In genomic region chr20:50774515-50774914, GRCh38 we compare ENCODE assay signal across 16 cellular contexts. TPM values are rescaled to one million over a fixed set of nuclear protein-coding genes. Genes with fewer than 3 reads are reported as not detected.
DNase-seq lines count a peak whose midpoint lies in the region; ATAC-seq and TF ChIP-seq lines count a peak whose summit lies in the region.
"Had no signal": no experiment of that assay in that cellular context is flagged by ENCODE, and none has a peak within 500 bp of the region (broad histone marks: within the 10 kb centered on the region; RNA-seq: fewer than 3 reads in every experiment).

No MANE protein-coding gene starts in this region.

- intact Hi-C loops in prostate gland (cut with DNase I), result no loop called here
- intact Hi-C loops in OCI-LY7 (cut with micrococcal nuclease; ENCODE audit: unreplicated experiment), result no loop called here

- H3K27ac ChIP-seq in RWPE2 (ENCODE audit: poor library complexity, severe bottlenecking) (no peak overlapping the region), neural progenitor cell (no peak overlapping the region), prostate gland (no peak overlapping the region), OCI-LY7 (ENCODE audit: low read depth, low read length, poor library complexity, severe bottlenecking) (no peak overlapping the region)
- H3K27ac ChIP-seq: GM23248 had no signal

- no peaks in the 10 kb centered on the region for H3K36me3 ChIP-seq in RWPE2 (ENCODE audit: low read depth)
- H3K36me3 ChIP-seq in neural progenitor cell, result no peaks in the 10 kb centered on the region
- H3K36me3 ChIP-seq in prostate gland, result no peaks in the 10 kb centered on the region
- H3K36me3 ChIP-seq in OCI-LY7 (ENCODE audit: insufficient read depth, low read length), result no peaks in the 10 kb centered on the region

- CTCF ChIA-PET in OCI-LY7 (lab: Charles Lee; ENCODE audit: unreplicated experiment), result no interaction called here

- H3K4me1 ChIP-seq in RWPE2 (ENCODE audit: insufficient read depth, poor library complexity, severe bottlenecking), result no peaks in the 10 kb centered on the region
- peaks cover 5% of the 10 kb centered on the region for H3K4me1 ChIP-seq in neural progenitor cell
- no peaks in the 10 kb centered on the region for H3K4me1 ChIP-seq in prostate gland (replicated peaks)
- no peaks in the 10 kb centered on the region for H3K4me1 ChIP-seq in OCI-LY7 (ENCODE audit: insufficient read depth, low read length, poor library complexity, severe bottlenecking)

- TF ChIP-seq CTCF in RWPE2 (IDR thresholded peaks at IDR 0.05; ENCODE audit: poor library complexity, severe bottlenecking) (no peak), neural progenitor cell (IDR thresholded peaks at IDR 0.05) (no peak), subcutaneous adipose tissue (IDR thresholded peaks at IDR 0.05; ENCODE audit: low read depth) (peak; percentile 62), prostate gland (IDR thresholded peaks at IDR 0.05) (no peak), OCI-LY7 (conservative IDR thresholded peaks at IDR 0.05; ENCODE audit: low read length) (no peak)

- H3K4me2 ChIP-seq in neural progenitor cell (no peak overlapping the region), OCI-LY7 (ENCODE audit: low read length) (no peak overlapping the region)
- H3K4me2 ChIP-seq: A549 had no signal

- no peaks in the 10 kb centered on the region for H3K9me2 ChIP-seq in OCI-LY7 (ENCODE audit: insufficient read depth, low read length)

- DNase-seq in RWPE2 (ENCODE audit: low spot score) (peak; percentile 35), ecto neural progenitor cell (ENCODE audit: low spot score) (peak; percentile 7), neural progenitor cell (ENCODE audit: low spot score) (no peak), prostate gland (ENCODE audit: low spot score) (no peak), OCI-LY7 (ENCODE audit: low spot score) (no peak)
- DNase-seq: CD8-positive, alpha-beta T cell; COR-L47; DMS153; DND-41; GDM1; GM23248 had no signal

- H3K27me3 ChIP-seq in RWPE2 (ENCODE audit: insufficient read depth, poor library complexity, severe bottlenecking) (no peaks in the 10 kb centered on the region), neural progenitor cell (no peaks in the 10 kb centered on the region), prostate gland (replicated peaks; ENCODE audit: insufficient read depth) (no peaks in the 10 kb centered on the region)

- H3K4me1 Mint-ChIP-seq in neural progenitor cell, result peaks cover 8% of the 10 kb centered on the region
- H3K4me1 Mint-ChIP-seq: CD14-positive monocyte had no signal

- H3K9me3 Mint-ChIP-seq in neural progenitor cell, result no peaks in the 10 kb centered on the region
- H3K9me3 Mint-ChIP-seq: CD14-positive monocyte; CD8-positive, alpha-beta T cell had no signal

- no peak for TF ChIP-seq POLR2A in prostate gland (IDR thresholded peaks at IDR 0.05)

- POLR2A ChIA-PET in OCI-LY7 (lab: Charles Lee), result interaction anchor here (0.7 kb wide), 2 partner anchors 114 to 948 kb away, joined by 4 to 6 read pairs; no protein-coding TSS in a partner anchor

- H4K20me1 ChIP-seq in neural progenitor cell (ENCODE audit: low read depth) (no peaks in the 10 kb centered on the region), OCI-LY7 (ENCODE audit: insufficient read depth, low read length) (no peaks in the 10 kb centered on the region)

- peak overlapping the region; percentile 29 for H3K27ac Mint-ChIP-seq in neural progenitor cell
- H3K27ac Mint-ChIP-seq: CD14-positive monocyte; CD8-positive, alpha-beta T cell had no signal

- H3K4me3 Mint-ChIP-seq in neural progenitor cell, result no peak overlapping the region
- H3K4me3 Mint-ChIP-seq: CD14-positive monocyte; CD8-positive, alpha-beta T cell had no signal

- H2AFZ ChIP-seq in neural progenitor cell (replicated peaks) (no peak overlapping the region), OCI-LY7 (ENCODE audit: low read length) (no peak overlapping the region)
- H2AFZ ChIP-seq: GM23248 had no signal

- H3K9me3 ChIP-seq in RWPE2 (ENCODE audit: severe bottlenecking) (no peaks in the 10 kb centered on the region), neural progenitor cell (ENCODE audit: low read depth) (no peaks in the 10 kb centered on the region), prostate gland (no peaks in the 10 kb centered on the region), OCI-LY7 (ENCODE audit: low read length) (no peaks in the 10 kb centered on the region)
- H3K9me3 ChIP-seq: A549 had no signal

- no TSS peak for BruUV-seq in OCI-LY7 (replicated peaks; lab: Mats Ljungman, UMichigan)

- no peaks in the 10 kb centered on the region for H3K36me3 Mint-ChIP-seq in neural progenitor cell
- H3K36me3 Mint-ChIP-seq: CD14-positive monocyte; CD8-positive, alpha-beta T cell had no signal

- H3K4me3 ChIP-seq in RWPE2 (ENCODE audit: severe bottlenecking) (no peak overlapping the region), neural progenitor cell (no peak overlapping the region), prostate gland (no peak overlapping the region), OCI-LY7 (ENCODE audit: low read depth, low read length, poor library complexity, severe bottlenecking) (no peak overlapping the region)
- H3K4me3 ChIP-seq: A549, GM23248 had no signal

- H3K79me2 ChIP-seq in neural progenitor cell (ENCODE audit: low read depth) (no peaks in the 10 kb centered on the region), OCI-LY7 (ENCODE audit: insufficient read depth, low read depth, low read length) (no peaks in the 10 kb centered on the region)

- H3K9ac ChIP-seq in neural progenitor cell, result no peak overlapping the region
- H3K9ac ChIP-seq: GM23248 had no signal

- ATAC-seq in RWPE2 (ENCODE audit: low read depth) (no peak), GM21526 (IDR thresholded peaks at IDR 0.05; ENCODE audit: low FRiP score, unreplicated experiment) (no peak), HG03457 (IDR thresholded peaks at IDR 0.05; ENCODE audit: unreplicated experiment) (no peak)
- ATAC-seq: A549; CD8-positive, alpha-beta T cell had no signal

- H3F3A ChIP-seq in neural progenitor cell (ENCODE audit: low read depth), result peaks cover 9% of the 10 kb centered on the region

- peaks cover 2% of the 10 kb centered on the region for H3K27me3 Mint-ChIP-seq in neural progenitor cell (ENCODE audit: insufficient read depth, low read depth)

- WGBS in prostate gland, result 79% methylated on average over 3 of the region's 3 CpGs

RNA-seq across cellular contexts. Expression of gene BCAS4, which starts 20.3 kb away (rescaled TPM):
- total RNA-seq in neural progenitor cell (ENCODE audit: low replicate concordance) (15.3 and 24.1 TPM in 2 replicates), subcutaneous adipose tissue (10 to 100 TPM in 1 of 4 donors, 1 to 10 TPM in 2, under 1 TPM in 1; 0.49 to 14.8 (median 4.3) TPM), prostate gland (10 to 100 TPM in 1 of 2 donors, 1 to 10 TPM in 1; 2.9 to 11.4 TPM), OCI-LY7 (2022) (166 and 173 TPM in 2 replicates)
- total RNA-seq in OCI-LY7 (2014; rRNA removed; shearing (Covaris generic)), result 128 and 181 TPM in 2 replicates

RNA-seq across cellular contexts. Expression of gene PARD6B, which starts 43.1 kb away (rescaled TPM):
- total RNA-seq in neural progenitor cell (ENCODE audit: low replicate concordance) (31.0 and 45.7 TPM in 2 replicates), subcutaneous adipose tissue (1 to 10 TPM; 1.6 to 2.2 (median 1.9) TPM), prostate gland (10 to 100 TPM in 1 of 2 donors, 1 to 10 TPM in 1; 8.3 to 14.4 TPM), OCI-LY7 (2022) (5.1 and 6.1 TPM in 2 replicates)
- total RNA-seq in OCI-LY7 (2014; rRNA removed; shearing (Covaris generic)), result 4.4 and 5.8 TPM in 2 replicates
- total RNA-seq: GM23248 had no signal

Comparison
In these comparisons a context has a peak if more than half of its experiments do, and no peak if none do; other contexts are left out.
1. DNase-seq: peak in RWPE2 (single experiment) and ecto neural progenitor cell (single experiment); none in neural progenitor cell (single experiment), prostate gland (single experiment) and OCI-LY7 (single experiment).